7 cellular contexts compared by ENCODE assay signal in the genomic region with DNA sequence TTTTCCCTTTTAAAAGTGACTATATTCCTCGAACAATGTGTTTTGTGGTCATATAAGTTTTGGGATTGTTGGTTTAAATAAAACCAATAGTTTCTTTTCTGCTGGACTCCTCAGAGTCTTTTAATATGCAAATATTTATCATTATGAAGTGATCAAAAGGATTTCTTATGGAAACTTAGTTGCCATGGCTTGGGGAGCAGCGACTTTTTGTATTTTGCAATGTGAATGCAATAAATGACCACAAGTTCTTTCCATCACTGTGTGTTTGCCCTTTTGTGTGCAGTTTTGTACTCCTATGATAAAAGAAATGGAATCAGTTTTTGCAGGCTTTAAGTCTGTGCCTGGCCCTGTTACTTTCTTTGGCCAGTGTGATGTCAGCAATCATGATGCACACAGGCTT.
"Had no signal": no experiment of that assay in that cellular context is flagged by ENCODE, and none has a peak within 500 bp of the region (broad histone marks: within the 10 kb centered on the region; RNA-seq: fewer than 3 reads in every experiment).

No MANE protein-coding gene starts in this region.

- H3K4me3 ChIP-seq: K562 had no signal

- H3K27ac ChIP-seq: HL-60, KMS-11 had no signal

- DNase-seq: IMR-90, KBM-7, KG1 had no signal

- ATAC-seq: HepG2, K562 had no signal
